In genomic region chr15:101128191-101128590, GRCh38 we compare ENCODE assay signal across 8 cellular contexts.
DNase-seq lines count a peak whose midpoint lies in the region; ATAC-seq and TF ChIP-seq lines count a peak whose summit lies in the region.

No MANE protein-coding gene starts in this region.

- no peak overlapping the region for H3K9ac ChIP-seq in HCT116 (ENCODE audit: low read length)

- TF ChIP-seq CTCF in HCT116 (IDR thresholded peaks at IDR 0.05 in 2 of 3, conservative IDR thresholded peaks at IDR 0.05 in 1 of 3; ENCODE audit: borderline replicate concordance in 1 of 3, insufficient read depth in 1 of 3, low read depth in 2 of 3, low read length in 2 of 3) (no peak), fibroblast of villous mesenchyme (IDR thresholded peaks at IDR 0.05; ENCODE audit: insufficient read depth, low read depth, low read length) (no peak), spleen (IDR thresholded peaks at IDR 0.05 in 8 of 11, conservative IDR thresholded peaks at IDR 0.05 in 3 of 11) (no peak)

- ATAC-seq in HCT116 (peak; percentile 57; the same call in 1 of the 2 replicates), T-helper 17 cell (no peak), HG02678 (IDR thresholded peaks at IDR 0.05; ENCODE audit: unreplicated experiment) (no peak)

- POLR2A ChIA-PET in HCT116 (lab: Charles Lee), result interaction anchor here (0.7 kb wide), 1 partner anchor 12 kb away, joined by 4 read pairs; no protein-coding TSS in a partner anchor

- H3K27me3 ChIP-seq in HCT116 (ENCODE audit: insufficient read depth, low read length) (0 out of 2 replicates have a peak, but pooled peaks cover 5% of the 10 kb centered on the region), spleen (replicated peaks in 1 of 7) (no peaks in the 10 kb centered on the region)

- no peak overlapping the region for H2AFZ ChIP-seq in HCT116 (ENCODE audit: low read depth, low read length, poor library complexity, severe bottlenecking)

- peak overlapping the region; percentile 94 for H3K27ac Mint-ChIP-seq in T-helper 17 cell

- no peaks in the 10 kb centered on the region for H3K36me3 ChIP-seq in HCT116 (ENCODE audit: control insufficient read depth in 1 of 2, insufficient read depth in 2 of 2, low read length in 2 of 2)
- no peaks in the 10 kb centered on the region for H3K36me3 ChIP-seq in spleen

- H3K9me3 ChIP-seq in HCT116 (ENCODE audit: control insufficient read depth in 1 of 2, insufficient read depth in 1 of 2, low read depth in 1 of 2, low read length in 2 of 2) (no peaks in the 10 kb centered on the region), T-helper 17 cell (ENCODE audit: control insufficient read depth, low read length, poor library complexity, severe bottlenecking) (no peaks in the 10 kb centered on the region), spleen (no peaks in the 10 kb centered on the region)

- 81 to 87% (median 85%) methylated on average over 7 of the region's 7 CpGs for WGBS in spleen, 5 donors

- no peak overlapping the region for H3K4me3 Mint-ChIP-seq in T-helper 17 cell

- H3K9me2 ChIP-seq in HCT116 (ENCODE audit: insufficient read depth), result no peaks in the 10 kb centered on the region

- RAD21 ChIA-PET in HCT116 (lab: Charles Lee; ENCODE audit: low non-redundant PET in 1 of 2, low total read pairs in 2 of 2, uncharacterized antibody in 2 of 2, unreplicated experiment in 2 of 2), result no interaction called here

- peaks cover 28% of the 10 kb centered on the region for H3K4me1 Mint-ChIP-seq in T-helper 17 cell

- peak overlapping the region; percentile 45 for H3K4me2 ChIP-seq in HCT116 (ENCODE audit: low read length)

- intact Hi-C loops in HCT116 (cut with micrococcal nuclease), result no loop called here
- intact Hi-C loops in spleen (cut with DNase I; ENCODE audit: low total_unique reads), result loop anchor here (10.0 kb wide), 1 partner anchor 127 kb away; the partner anchor contains the start of gene CHSY1

- H3K79me2 ChIP-seq in HCT116 (ENCODE audit: insufficient read depth, low read length), result no peaks in the 10 kb centered on the region

- peak overlapping the region; percentile 49 for H3K27ac ChIP-seq in HCT116 (ENCODE audit: low read depth, low read length)
- H3K27ac ChIP-seq in spleen, result peak overlapping the region; percentile 75 to 93 (median 88)

- H4K20me1 ChIP-seq in HCT116 (ENCODE audit: insufficient read depth), result no peaks in the 10 kb centered on the region

- no peaks in the 10 kb centered on the region for H3K27me3 Mint-ChIP-seq in T-helper 17 cell

- no peak for TF ChIP-seq RAD21 in HCT116 (IDR thresholded peaks at IDR 0.05; ENCODE audit: low read depth)

- H3K4me3 ChIP-seq in HCT116 (replicated peaks in 1 of 2; ENCODE audit: low read depth in 1 of 2, low read length in 2 of 2) (0 out of 4 replicates have a peak overlapping the region, but pooled peaks of 1 of the 2 experiments have one; percentile 4), fibroblast of villous mesenchyme (ENCODE audit: low read depth, low read length) (no peak overlapping the region), spleen (no peak overlapping the region)

- DNase-seq in HCT116 (ENCODE audit: low read depth, low spot score) (no peak), T-helper 17 cell (no peak), fibroblast of villous mesenchyme (ENCODE audit: low read depth) (peak; percentile 99), spleen (peak; percentile 22), NCI-H2029 (lab: John Stamatoyannopoulos, UW) (no peak), cerebellar cortex (ENCODE audit: low spot score) (no peak), NOMO-1 treated with DMSO at 0.1 percent for 48 hours (lab: John Stamatoyannopoulos, UW; ENCODE audit: unreplicated experiment) (no peak)

- TF ChIP-seq POLR2A in HCT116 (IDR thresholded peaks at IDR 0.05; ENCODE audit: borderline replicate concordance, extremely low read depth, insufficient read depth, insufficient read length), result no peak
- TF ChIP-seq POLR2A in spleen (IDR thresholded peaks at IDR 0.05), result no peak

- no peaks in the 10 kb centered on the region for H3K36me3 Mint-ChIP-seq in T-helper 17 cell (ENCODE audit: low read depth)

- H3K4me1 ChIP-seq in HCT116 (ENCODE audit: control insufficient read depth in 1 of 2, insufficient read depth in 2 of 2, low read length in 2 of 2), result peaks cover 37 to 57% of the 10 kb centered on the region in 2 experiments
- peaks cover 27 to 81% (median 62%) of the 10 kb centered on the region in 6 donors for H3K4me1 ChIP-seq in spleen

- CTCF ChIA-PET in HCT116 (lab: Charles Lee), result no interaction called here

- no TSS peak for BruUV-seq in HCT116 (replicated peaks; lab: Mats Ljungman, UMichigan)

TF ChIP-seq in HCT116, 20 proteins besides CTCF, POLR2A, EP300 and RAD21:
- TF ChIP-seq EZH2 (IDR thresholded peaks at IDR 0.05) (no peak), ZFX (IDR thresholded peaks at IDR 0.05) (no peak), ATF3 (IDR thresholded peaks at IDR 0.05) (no peak), SRF (IDR thresholded peaks at IDR 0.05; ENCODE audit: low read depth) (no peak), MAX (IDR thresholded peaks at IDR 0.05) (peak; percentile 22; the same call in 1 of the 2 replicates)

Comparison
In these comparisons a context has a peak if more than half of its experiments do, and no peak if none do; other contexts are left out.
1. DNase-seq: peak in fibroblast of villous mesenchyme (single experiment) and spleen (single experiment); none in HCT116 (single experiment), T-helper 17 cell (0 of 3), NCI-H2029 (single experiment), cerebellar cortex (single experiment) and NOMO-1 treated with DMSO at 0.1 percent for 48 hours (single experiment).